8 cellular contexts compared by ENCODE assay signal in the genomic region with DNA sequence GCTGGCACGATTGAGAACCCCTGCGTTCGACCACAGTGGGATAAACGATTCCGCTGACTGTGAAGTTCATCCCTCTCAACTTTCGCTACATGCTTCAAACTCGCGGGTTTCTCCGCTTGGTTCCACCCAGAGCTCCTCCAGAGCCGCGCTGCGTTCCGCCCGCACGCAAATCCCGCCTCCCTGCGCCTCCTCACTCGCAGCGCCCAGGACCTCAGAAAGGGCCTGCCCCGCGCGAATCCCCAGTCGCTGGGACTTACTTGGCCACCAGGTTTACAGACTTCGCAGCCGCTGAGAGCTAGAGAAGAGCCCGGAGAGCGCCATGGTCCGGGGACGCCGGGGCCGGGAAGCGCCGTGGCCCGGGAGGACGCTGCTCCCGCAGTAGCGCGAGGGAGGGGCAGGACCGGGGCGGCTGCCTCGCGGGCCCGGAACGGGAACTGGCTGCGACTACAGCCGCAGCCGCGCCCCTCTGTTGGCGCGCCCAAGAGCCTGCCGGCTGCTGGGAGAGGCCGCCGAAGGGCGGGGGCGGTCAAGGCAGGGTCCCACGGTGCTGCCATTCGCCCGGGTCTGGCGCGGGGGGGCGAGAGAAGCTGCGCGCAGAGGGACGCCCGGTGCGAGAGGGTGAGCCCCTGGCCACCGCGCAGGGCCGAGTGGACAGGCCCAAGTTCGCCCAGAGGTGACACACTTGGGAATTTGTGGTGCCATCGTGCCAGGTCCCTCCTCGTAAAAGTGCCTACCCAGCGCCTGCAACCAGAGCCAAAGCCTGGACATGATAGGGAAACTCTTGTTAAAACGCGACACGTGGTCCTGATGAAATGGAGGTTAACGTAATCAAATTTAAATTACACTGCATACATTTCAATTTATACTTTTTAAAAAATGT.
DNase-seq lines count a peak whose midpoint lies in the region; ATAC-seq and TF ChIP-seq lines count a peak whose summit lies in the region.

A gene with protein sequence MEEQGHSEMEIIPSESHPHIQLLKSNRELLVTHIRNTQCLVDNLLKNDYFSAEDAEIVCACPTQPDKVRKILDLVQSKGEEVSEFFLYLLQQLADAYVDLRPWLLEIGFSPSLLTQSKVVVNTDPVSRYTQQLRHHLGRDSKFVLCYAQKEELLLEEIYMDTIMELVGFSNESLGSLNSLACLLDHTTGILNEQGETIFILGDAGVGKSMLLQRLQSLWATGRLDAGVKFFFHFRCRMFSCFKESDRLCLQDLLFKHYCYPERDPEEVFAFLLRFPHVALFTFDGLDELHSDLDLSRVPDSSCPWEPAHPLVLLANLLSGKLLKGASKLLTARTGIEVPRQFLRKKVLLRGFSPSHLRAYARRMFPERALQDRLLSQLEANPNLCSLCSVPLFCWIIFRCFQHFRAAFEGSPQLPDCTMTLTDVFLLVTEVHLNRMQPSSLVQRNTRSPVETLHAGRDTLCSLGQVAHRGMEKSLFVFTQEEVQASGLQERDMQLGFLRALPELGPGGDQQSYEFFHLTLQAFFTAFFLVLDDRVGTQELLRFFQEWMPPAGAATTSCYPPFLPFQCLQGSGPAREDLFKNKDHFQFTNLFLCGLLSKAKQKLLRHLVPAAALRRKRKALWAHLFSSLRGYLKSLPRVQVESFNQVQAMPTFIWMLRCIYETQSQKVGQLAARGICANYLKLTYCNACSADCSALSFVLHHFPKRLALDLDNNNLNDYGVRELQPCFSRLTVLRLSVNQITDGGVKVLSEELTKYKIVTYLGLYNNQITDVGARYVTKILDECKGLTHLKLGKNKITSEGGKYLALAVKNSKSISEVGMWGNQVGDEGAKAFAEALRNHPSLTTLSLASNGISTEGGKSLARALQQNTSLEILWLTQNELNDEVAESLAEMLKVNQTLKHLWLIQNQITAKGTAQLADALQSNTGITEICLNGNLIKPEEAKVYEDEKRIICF (minus strand): TSS at position 436 of the 880 bp plus-strand sequence. CDS start 21,863 bp downstream, outside the sequence.

- H3K4me3 ChIP-seq in BLaER1: peak within 1 kb of the TSS; percentile 77
- peak within 1 kb of the TSS; percentile 79 for H3K4me3 ChIP-seq in effector memory CD4-positive, alpha-beta T cell (ENCODE audit: insufficient read depth, low read depth, low read length, poor library complexity, severe bottlenecking)

- no peaks in the 10 kb centered on the region; the same call in 1 of the 2 replicates for H3K36me3 ChIP-seq in BLaER1
- H3K36me3 ChIP-seq in effector memory CD4-positive, alpha-beta T cell (ENCODE audit: control insufficient read depth, insufficient read depth, low read length): no peaks in the 10 kb centered on the region

- peak; percentile 93 for ATAC-seq in HG03432 (IDR thresholded peaks at IDR 0.05; ENCODE audit: unreplicated experiment)

- DNase-seq in NCI-H748 (lab: John Stamatoyannopoulos, UW; ENCODE audit: unreplicated experiment) (peak; percentile 87), medulla oblongata (ENCODE audit: extremely low spot score) (peak; percentile 76)
- peak; percentile 10 to 45 for DNase-seq in activated CD8-positive, alpha-beta memory T cell treated with anti-CD3 and anti-CD28 coated beads for 1 hour (ENCODE audit: extremely low read depth in 1 of 2, low read depth in 1 of 2)
- DNase-seq in effector memory CD4-positive, alpha-beta T cell: peak; percentile 27 to 49 (median 41)
- peak; percentile 37 for DNase-seq in stimulated activated CD8-positive, alpha-beta memory T cell treated with anti-CD3 and anti-CD28 coated beads, Interleukin-12 subunit alpha, Interleukin-12 subunit beta, amount 100 ng/mL, for 1 hour (ENCODE audit: low read depth)

- peak within 1 kb of the TSS; percentile 66 for H3K27ac ChIP-seq in BLaER1
- H3K27ac ChIP-seq in effector memory CD4-positive, alpha-beta T cell (ENCODE audit: insufficient read depth, low read length, poor library complexity, severe bottlenecking): peak within 1 kb of the TSS; percentile 71

- peaks cover 23% of the 10 kb centered on the region; the same call in 1 of the 2 replicates for H4K20me1 ChIP-seq in BLaER1

- H3K27me3 ChIP-seq in BLaER1: no peaks in the 10 kb centered on the region
- H3K27me3 ChIP-seq in effector memory CD4-positive, alpha-beta T cell (replicated peaks; ENCODE audit: control insufficient read depth, insufficient read depth, low read length, poor library complexity, severe bottlenecking): no peaks in the 10 kb centered on the region

- H3K4me1 ChIP-seq in BLaER1: peaks cover 56% of the 10 kb centered on the region
- H3K4me1 ChIP-seq in effector memory CD4-positive, alpha-beta T cell (ENCODE audit: control insufficient read depth, insufficient read depth, low read length, poor library complexity, severe bottlenecking): no peaks in the 10 kb centered on the region

- TF ChIP-seq POLR2A in GM19099 (IDR thresholded peaks at IDR 0.05; ENCODE audit: extremely low read depth, insufficient read length, low read depth): peak; percentile 71

- peak within 1 kb of the TSS; percentile 97 for H3K4me2 ChIP-seq in BLaER1

- H3K9ac ChIP-seq in BLaER1: peak within 1 kb of the TSS; percentile 82

- no peaks in the 10 kb centered on the region for H3K9me3 ChIP-seq in BLaER1
- H3K9me3 ChIP-seq in effector memory CD4-positive, alpha-beta T cell (ENCODE audit: control insufficient read depth, low read length): no peaks in the 10 kb centered on the region

Comparison
In these comparisons a context has a peak if more than half of its experiments do, and no peak if none do; other contexts are left out.
1. Peak in every context shown above with its lines: DNase-seq, ATAC-seq, H3K4me3 ChIP-seq and H3K27ac ChIP-seq.
2. DNase-seq: peak in every context shown above with its lines; median percentile 87 in NCI-H748; 76 in medulla oblongata; 41 in effector memory CD4-positive, alpha-beta T cell; 37 in stimulated activated CD8-positive, alpha-beta memory T cell treated with anti-CD3 and anti-CD28 coated beads, Interleukin-12 subunit alpha, Interleukin-12 subunit beta, amount 100 ng/mL, for 1 hour; 28 in activated CD8-positive, alpha-beta memory T cell treated with anti-CD3 and anti-CD28 coated beads for 1 hour.